ENCODE assay signal across 1 cellular context in the genomic region with DNA sequence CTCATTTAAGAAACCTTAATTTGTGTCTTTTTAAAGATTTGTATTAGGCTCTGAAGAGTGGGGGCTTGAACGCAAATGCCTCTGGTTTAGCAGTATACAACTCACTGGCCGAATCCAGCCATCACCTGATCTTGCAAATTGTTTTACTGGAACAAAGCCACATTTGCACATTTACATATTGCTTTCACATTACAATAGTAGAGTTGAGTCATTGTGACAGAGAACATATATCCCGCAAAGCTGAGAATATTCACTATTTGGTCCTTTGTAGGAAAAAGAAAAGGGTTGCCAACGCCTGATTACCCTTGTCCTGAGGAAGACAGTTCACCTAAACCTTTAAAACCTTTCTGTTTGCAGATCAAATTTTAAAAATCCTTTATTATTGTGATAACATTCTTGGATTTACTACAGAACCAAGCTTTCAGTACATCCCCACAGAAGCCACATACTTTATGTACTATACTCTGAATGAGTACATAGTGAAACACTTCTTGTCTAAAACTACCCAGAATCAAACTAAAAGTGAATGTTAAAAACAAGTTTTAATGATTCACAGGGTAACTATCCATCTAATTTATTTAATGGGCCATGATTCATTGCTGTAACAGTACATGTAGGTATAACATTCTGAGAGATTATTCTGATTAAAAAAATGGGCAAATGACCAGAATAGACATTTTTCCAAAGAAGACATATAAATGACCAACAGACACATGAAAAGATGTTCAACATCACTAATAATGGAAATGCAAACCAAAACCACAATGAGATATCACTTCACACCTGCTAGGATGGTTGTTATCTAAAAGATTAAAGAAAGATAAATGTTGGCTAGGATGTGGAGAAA.
TF ChIP-seq lines count a peak whose summit lies in the region.

No MANE protein-coding gene starts in this region.

TF ChIP-seq in H1, 55 proteins besides CTCF, POLR2A, EP300 and RAD21 (continued from another document):
- TF ChIP-seq, protein P1, sequence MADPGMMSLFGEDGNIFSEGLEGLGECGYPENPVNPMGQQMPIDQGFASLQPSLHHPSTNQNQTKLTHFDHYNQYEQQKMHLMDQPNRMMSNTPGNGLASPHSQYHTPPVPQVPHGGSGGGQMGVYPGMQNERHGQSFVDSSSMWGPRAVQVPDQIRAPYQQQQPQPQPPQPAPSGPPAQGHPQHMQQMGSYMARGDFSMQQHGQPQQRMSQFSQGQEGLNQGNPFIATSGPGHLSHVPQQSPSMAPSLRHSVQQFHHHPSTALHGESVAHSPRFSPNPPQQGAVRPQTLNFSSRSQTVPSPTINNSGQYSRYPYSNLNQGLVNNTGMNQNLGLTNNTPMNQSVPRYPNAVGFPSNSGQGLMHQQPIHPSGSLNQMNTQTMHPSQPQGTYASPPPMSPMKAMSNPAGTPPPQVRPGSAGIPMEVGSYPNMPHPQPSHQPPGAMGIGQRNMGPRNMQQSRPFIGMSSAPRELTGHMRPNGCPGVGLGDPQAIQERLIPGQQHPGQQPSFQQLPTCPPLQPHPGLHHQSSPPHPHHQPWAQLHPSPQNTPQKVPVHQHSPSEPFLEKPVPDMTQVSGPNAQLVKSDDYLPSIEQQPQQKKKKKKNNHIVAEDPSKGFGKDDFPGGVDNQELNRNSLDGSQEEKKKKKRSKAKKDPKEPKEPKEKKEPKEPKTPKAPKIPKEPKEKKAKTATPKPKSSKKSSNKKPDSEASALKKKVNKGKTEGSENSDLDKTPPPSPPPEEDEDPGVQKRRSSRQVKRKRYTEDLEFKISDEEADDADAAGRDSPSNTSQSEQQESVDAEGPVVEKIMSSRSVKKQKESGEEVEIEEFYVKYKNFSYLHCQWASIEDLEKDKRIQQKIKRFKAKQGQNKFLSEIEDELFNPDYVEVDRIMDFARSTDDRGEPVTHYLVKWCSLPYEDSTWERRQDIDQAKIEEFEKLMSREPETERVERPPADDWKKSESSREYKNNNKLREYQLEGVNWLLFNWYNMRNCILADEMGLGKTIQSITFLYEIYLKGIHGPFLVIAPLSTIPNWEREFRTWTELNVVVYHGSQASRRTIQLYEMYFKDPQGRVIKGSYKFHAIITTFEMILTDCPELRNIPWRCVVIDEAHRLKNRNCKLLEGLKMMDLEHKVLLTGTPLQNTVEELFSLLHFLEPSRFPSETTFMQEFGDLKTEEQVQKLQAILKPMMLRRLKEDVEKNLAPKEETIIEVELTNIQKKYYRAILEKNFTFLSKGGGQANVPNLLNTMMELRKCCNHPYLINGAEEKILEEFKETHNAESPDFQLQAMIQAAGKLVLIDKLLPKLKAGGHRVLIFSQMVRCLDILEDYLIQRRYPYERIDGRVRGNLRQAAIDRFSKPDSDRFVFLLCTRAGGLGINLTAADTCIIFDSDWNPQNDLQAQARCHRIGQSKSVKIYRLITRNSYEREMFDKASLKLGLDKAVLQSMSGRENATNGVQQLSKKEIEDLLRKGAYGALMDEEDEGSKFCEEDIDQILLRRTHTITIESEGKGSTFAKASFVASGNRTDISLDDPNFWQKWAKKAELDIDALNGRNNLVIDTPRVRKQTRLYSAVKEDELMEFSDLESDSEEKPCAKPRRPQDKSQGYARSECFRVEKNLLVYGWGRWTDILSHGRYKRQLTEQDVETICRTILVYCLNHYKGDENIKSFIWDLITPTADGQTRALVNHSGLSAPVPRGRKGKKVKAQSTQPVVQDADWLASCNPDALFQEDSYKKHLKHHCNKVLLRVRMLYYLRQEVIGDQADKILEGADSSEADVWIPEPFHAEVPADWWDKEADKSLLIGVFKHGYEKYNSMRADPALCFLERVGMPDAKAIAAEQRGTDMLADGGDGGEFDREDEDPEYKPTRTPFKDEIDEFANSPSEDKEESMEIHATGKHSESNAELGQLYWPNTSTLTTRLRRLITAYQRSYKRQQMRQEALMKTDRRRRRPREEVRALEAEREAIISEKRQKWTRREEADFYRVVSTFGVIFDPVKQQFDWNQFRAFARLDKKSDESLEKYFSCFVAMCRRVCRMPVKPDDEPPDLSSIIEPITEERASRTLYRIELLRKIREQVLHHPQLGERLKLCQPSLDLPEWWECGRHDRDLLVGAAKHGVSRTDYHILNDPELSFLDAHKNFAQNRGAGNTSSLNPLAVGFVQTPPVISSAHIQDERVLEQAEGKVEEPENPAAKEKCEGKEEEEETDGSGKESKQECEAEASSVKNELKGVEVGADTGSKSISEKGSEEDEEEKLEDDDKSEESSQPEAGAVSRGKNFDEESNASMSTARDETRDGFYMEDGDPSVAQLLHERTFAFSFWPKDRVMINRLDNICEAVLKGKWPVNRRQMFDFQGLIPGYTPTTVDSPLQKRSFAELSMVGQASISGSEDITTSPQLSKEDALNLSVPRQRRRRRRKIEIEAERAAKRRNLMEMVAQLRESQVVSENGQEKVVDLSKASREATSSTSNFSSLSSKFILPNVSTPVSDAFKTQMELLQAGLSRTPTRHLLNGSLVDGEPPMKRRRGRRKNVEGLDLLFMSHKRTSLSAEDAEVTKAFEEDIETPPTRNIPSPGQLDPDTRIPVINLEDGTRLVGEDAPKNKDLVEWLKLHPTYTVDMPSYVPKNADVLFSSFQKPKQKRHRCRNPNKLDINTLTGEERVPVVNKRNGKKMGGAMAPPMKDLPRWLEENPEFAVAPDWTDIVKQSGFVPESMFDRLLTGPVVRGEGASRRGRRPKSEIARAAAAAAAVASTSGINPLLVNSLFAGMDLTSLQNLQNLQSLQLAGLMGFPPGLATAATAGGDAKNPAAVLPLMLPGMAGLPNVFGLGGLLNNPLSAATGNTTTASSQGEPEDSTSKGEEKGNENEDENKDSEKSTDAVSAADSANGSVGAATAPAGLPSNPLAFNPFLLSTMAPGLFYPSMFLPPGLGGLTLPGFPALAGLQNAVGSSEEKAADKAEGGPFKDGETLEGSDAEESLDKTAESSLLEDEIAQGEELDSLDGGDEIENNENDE (IDR thresholded peaks at IDR 0.05; ENCODE audit: insufficient replicate concordance, low read length) = no peak
- peak; percentile 53; the same call in 1 of the 2 replicates for TF ChIP-seq MAFK (IDR thresholded peaks at IDR 0.05; ENCODE audit: low read depth, low read length)
